17 cellular contexts compared by ENCODE assay signal in the genomic region with DNA sequence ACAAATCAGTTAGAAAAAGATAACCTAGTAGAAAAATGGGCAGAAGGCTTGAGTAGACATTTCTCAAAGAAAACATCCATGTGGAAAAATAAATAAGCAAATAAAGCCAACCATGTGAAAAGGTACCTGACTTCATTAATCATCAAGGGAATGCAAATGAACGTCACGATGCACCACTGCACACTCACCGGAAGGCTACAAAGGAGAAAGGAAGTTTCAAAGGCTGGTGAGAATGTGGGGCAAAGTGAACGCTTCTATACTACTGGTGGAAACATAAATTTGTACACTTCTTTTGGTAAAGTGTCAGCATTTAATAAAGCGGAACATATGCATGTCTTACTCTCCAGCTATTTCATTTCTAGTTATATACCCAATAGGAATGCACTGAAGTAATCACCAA.
DNase-seq lines count a peak whose midpoint lies in the region; ATAC-seq and TF ChIP-seq lines count a peak whose summit lies in the region.
"Had no signal": no experiment of that assay in that cellular context is flagged by ENCODE, and none has a peak within 500 bp of the region (broad histone marks: within the 10 kb centered on the region; RNA-seq: fewer than 3 reads in every experiment).

No MANE protein-coding gene starts in this region.

- no peaks in the 10 kb centered on the region for H3K4me1 ChIP-seq in mesendoderm (ENCODE audit: control insufficient read depth, low read depth, low read length)

- no peak overlapping the region for H3K9ac ChIP-seq in mesendoderm (ENCODE audit: low read length)
- H3K9ac ChIP-seq: KMS-11 had no signal

- no peak overlapping the region for H3K23ac ChIP-seq in mesendoderm (ENCODE audit: low read length)

- H2BK5ac ChIP-seq in mesendoderm (ENCODE audit: low read length), result no peak overlapping the region

- DNase-seq in NCI-H526 treated with DMSO at 0.1 percent for 48 hours (lab: John Stamatoyannopoulos, UW) (peak; percentile 64), kidney epithelial cell (ENCODE audit: low read depth) (peak; percentile 10), NCI-H2107 treated with DMSO at 0.1 percent for 48 hours (lab: John Stamatoyannopoulos, UW; ENCODE audit: unreplicated experiment) (no peak), mesendoderm (no peak)
- DNase-seq: CD4-positive, alpha-beta memory T cell; DMS79 treated with DMSO at 0.1 percent for 48 hours; H9; NCI-H1092 treated with DMSO at 0.1 percent for 48 hours; NCI-H345; NCI-H748 treated with DMSO at 0.1 percent for 48 hours; PC-3 had no signal

- H3K27ac ChIP-seq in mesendoderm (ENCODE audit: low read depth, low read length), result no peak overlapping the region
- H3K27ac ChIP-seq: KMS-11, RWPE1 had no signal

- no peak overlapping the region for H3K56ac ChIP-seq in mesendoderm (ENCODE audit: low read length)

- H3K79me1 ChIP-seq in mesendoderm (ENCODE audit: low read length), result no peaks in the 10 kb centered on the region

- H2BK120ac ChIP-seq in mesendoderm (ENCODE audit: low read depth, low read length), result no peak overlapping the region

- H3K18ac ChIP-seq in mesendoderm (ENCODE audit: low read length), result no peak overlapping the region

- H2BK15ac ChIP-seq in mesendoderm (replicated peaks; ENCODE audit: low read depth), result no peak overlapping the region

- H3K4ac ChIP-seq in mesendoderm (ENCODE audit: low read depth, low read length), result no peak overlapping the region

- H3K79me2 ChIP-seq in mesendoderm (ENCODE audit: control insufficient read depth, insufficient read depth, low read length), result no peaks in the 10 kb centered on the region

- no peak overlapping the region for H3K4me3 ChIP-seq in kidney epithelial cell (ENCODE audit: low read depth, low read length)
- no peak overlapping the region for H3K4me3 ChIP-seq in mesendoderm (ENCODE audit: low read length)

- H3K27me3 ChIP-seq in kidney epithelial cell (ENCODE audit: control insufficient read depth, insufficient read depth, low read length) (peaks cover 3% of the 10 kb centered on the region), mesendoderm (ENCODE audit: insufficient read depth, low read length, poor library complexity) (no peaks in the 10 kb centered on the region)

- no CpG with 5 or more reads among the region's 5 CpGs for WGBS in mesendoderm (ENCODE audit: extremely low coverage, insufficient coverage, low lambda C conversion rate)

- no peak for TF ChIP-seq CTCF in kidney epithelial cell (IDR thresholded peaks at IDR 0.05; ENCODE audit: insufficient read depth, low read length, poor library complexity, severe bottlenecking)

- H4K8ac ChIP-seq in mesendoderm (ENCODE audit: low read depth, low read length), result no peak overlapping the region

- no peak overlapping the region for H2AK5ac ChIP-seq in mesendoderm (ENCODE audit: low read length)

- no peak overlapping the region for H4K5ac ChIP-seq in mesendoderm (ENCODE audit: low read length)

- no peak overlapping the region for H3K4me2 ChIP-seq in mesendoderm (ENCODE audit: low read length)
- H3K4me2 ChIP-seq: KMS-11 had no signal

- peak; percentile 80 for ATAC-seq in GM18867 (IDR thresholded peaks at IDR 0.05; ENCODE audit: unreplicated experiment)
- no peak for ATAC-seq in HG02852 (IDR thresholded peaks at IDR 0.05; ENCODE audit: unreplicated experiment)
- no peak for ATAC-seq in HG02973 (IDR thresholded peaks at IDR 0.05; ENCODE audit: unreplicated experiment)
- ATAC-seq: HepG2, PC-3 had no signal

- H3K36me3 ChIP-seq in kidney epithelial cell (ENCODE audit: control insufficient read depth, insufficient read depth, low read length), result no peaks in the 10 kb centered on the region
- H3K36me3 ChIP-seq in mesendoderm (ENCODE audit: control insufficient read depth, insufficient read depth, low read length), result no peaks in the 10 kb centered on the region

Comparison
In these comparisons a context has a peak if more than half of its experiments do, and no peak if none do; other contexts are left out.
1. DNase-seq: peak in NCI-H526 treated with DMSO at 0.1 percent for 48 hours (single experiment) and kidney epithelial cell (single experiment); none in NCI-H2107 treated with DMSO at 0.1 percent for 48 hours (single experiment) and mesendoderm (single experiment).